In genomic region chr10:70757856-70758255, GRCh38 we compare ENCODE assay signal across 31 cellular contexts. TPM values are rescaled to one million over a fixed set of nuclear protein-coding genes. Genes with fewer than 3 reads are reported as not detected.
"Had no signal": no experiment of that assay in that cellular context is flagged by ENCODE, and none has a peak within 500 bp of the region (broad histone marks: within the 10 kb centered on the region; RNA-seq: fewer than 3 reads in every experiment).

No MANE protein-coding gene starts in this region.

- H3K9me3 ChIP-seq: ascending aorta, SJCRH30 had no signal

- H3K36me3 Mint-ChIP-seq: activated naive CD4-positive, alpha-beta T cell treated with anti-CD3 and anti-CD28 coated beads, Interleukin-2, amount 50 U/mL, for 24 hours; activated naive CD8-positive, alpha-beta T cell treated with anti-CD3 and anti-CD28 coated beads, Interleukin-2, amount 10 ng/mL, durations not matched to agents 7 days and 5 days had no signal

- H2AFZ ChIP-seq: PC-9 had no signal

- H3K27me3 Mint-ChIP-seq: activated CD4-positive, alpha-beta T cell treated with anti-CD3 and anti-CD28 coated beads, Interleukin-2, amount 10 ng/mL, durations not matched to agents 24 days and 14 days; activated CD8-positive, alpha-beta T cell treated with anti-CD3 and anti-CD28 coated beads for 36 hours; activated naive CD4-positive, alpha-beta T cell treated with anti-CD3 and anti-CD28 coated beads, Interleukin-2, amount 50 U/mL, for 24 hours; activated naive CD8-positive, alpha-beta T cell treated with anti-CD3 and anti-CD28 coated beads, Interleukin-2, amount 10 ng/mL, durations not matched to agents 7 days and 5 days had no signal

- H3K4me1 ChIP-seq: ascending aorta had no signal

- H3K4me3 Mint-ChIP-seq: activated CD4-positive, alpha-beta T cell treated with anti-CD3 and anti-CD28 coated beads, Interleukin-2, amount 10 ng/mL, durations not matched to agents 24 days and 14 days; activated CD8-positive, alpha-beta T cell treated with anti-CD3 and anti-CD28 coated beads for 36 hours; activated naive CD4-positive, alpha-beta T cell treated with anti-CD3 and anti-CD28 coated beads, Interleukin-2, amount 50 U/mL, for 24 hours; activated naive CD8-positive, alpha-beta T cell treated with anti-CD3 and anti-CD28 coated beads, Interleukin-2, amount 10 ng/mL, durations not matched to agents 7 days and 5 days had no signal

- H3K9me3 Mint-ChIP-seq: activated CD4-positive, alpha-beta T cell treated with anti-CD3 and anti-CD28 coated beads, Interleukin-2, amount 10 ng/mL, durations not matched to agents 24 days and 14 days; activated CD8-positive, alpha-beta T cell treated with anti-CD3 and anti-CD28 coated beads for 36 hours; activated naive CD4-positive, alpha-beta T cell treated with anti-CD3 and anti-CD28 coated beads, Interleukin-2, amount 50 U/mL, for 24 hours; activated naive CD8-positive, alpha-beta T cell treated with anti-CD3 and anti-CD28 coated beads, Interleukin-2, amount 10 ng/mL, durations not matched to agents 7 days and 5 days; activated T-helper 2 cell treated with anti-CD3 and anti-CD28 coated beads, Interferon-gamma antibody, Interleukin-2, Interleukin-4, amounts not matched to agents 10 μg/mL and 5 μg/mL and 100 μg/mL, durations not matched to agents 14 hours and 24 hours and 36 hours had no signal

- H3K27ac ChIP-seq: ascending aorta, cardiac muscle cell, PC-9, RWPE1, SK-N-MC had no signal

- H3K36me3 ChIP-seq: ascending aorta, cardiac muscle cell, SJCRH30 had no signal

- FAIRE-seq: RCC 7860 had no signal

- DNase-seq: activated CD4-positive, alpha-beta T cell treated with anti-CD3 and anti-CD28 coated beads, Interleukin-2, amount 10 ng/mL, durations not matched to agents 24 days and 14 days; activated CD4-positive, alpha-beta T cell treated with anti-CD3 and anti-CD28 coated beads, Interleukin-2, amount 50 U/mL, for 4 hours; activated CD8-positive, alpha-beta T cell treated with anti-CD3 and anti-CD28 coated beads for 36 hours; activated gamma-delta T cell; activated naive CD4-positive, alpha-beta T cell treated with Interleukin-2 at 50 U/mL for 16 hours; activated naive CD8-positive, alpha-beta T cell treated with anti-CD3 and anti-CD28 coated beads, Interleukin-2, amount 10 ng/mL, durations not matched to agents 7 days and 5 days; activated T-cell treated with anti-CD3 and anti-CD28 coated beads, Interleukin-2, amount 50 U/mL, for 1 hour; amygdala; NCI-H1105; NCI-H1417 treated with DMSO at 0.1 percent for 48 hours; NCI-H1930; NCI-H2081 treated with DMSO at 0.1 percent for 48 hours; NCI-H226; NCI-H446 treated with DMSO at 0.1 percent for 48 hours; NCI-H524; PC-9; SHP77; SJCRH30; T1000 had no signal

- H3K4me3 ChIP-seq: ascending aorta, cardiac muscle cell, PC-9, SJCRH30, SK-N-MC had no signal

- H3K4me2 ChIP-seq: PC-9 had no signal

- H3K27ac Mint-ChIP-seq: activated CD4-positive, alpha-beta T cell treated with anti-CD3 and anti-CD28 coated beads, Interleukin-2, amount 10 ng/mL, durations not matched to agents 24 days and 14 days; activated CD8-positive, alpha-beta T cell treated with anti-CD3 and anti-CD28 coated beads for 36 hours; activated naive CD4-positive, alpha-beta T cell treated with anti-CD3 and anti-CD28 coated beads, Interleukin-2, amount 50 U/mL, for 24 hours; activated naive CD8-positive, alpha-beta T cell treated with anti-CD3 and anti-CD28 coated beads, Interleukin-2, amount 10 ng/mL, durations not matched to agents 7 days and 5 days; activated T-helper 2 cell treated with anti-CD3 and anti-CD28 coated beads, Interferon-gamma antibody, Interleukin-2, Interleukin-4, amounts not matched to agents 10 μg/mL and 5 μg/mL and 100 μg/mL, durations not matched to agents 14 hours and 24 hours and 36 hours had no signal

- H3K27me3 ChIP-seq: ascending aorta, cardiac muscle cell, SJCRH30 had no signal

RNA-seq across cellular contexts. Expression of gene TBATA, which starts 27.3 kb away (rescaled TPM):
- total RNA-seq: activated CD4-positive, alpha-beta T cell treated with anti-CD3 and anti-CD28 coated beads, Interleukin-2, amount 10 ng/mL, durations not matched to agents 24 days and 14 days; activated CD8-positive, alpha-beta memory T cell treated with anti-CD3 and anti-CD28 coated beads for 36 hours; activated CD8-positive, alpha-beta T cell treated with anti-CD3 and anti-CD28 coated beads for 36 hours; activated naive CD8-positive, alpha-beta T cell treated with anti-CD3 and anti-CD28 coated beads, Interleukin-2, amount 10 ng/mL, durations not matched to agents 7 days and 5 days; activated T-helper 2 cell treated with anti-CD3 and anti-CD28 coated beads, Interferon-gamma antibody, Interleukin-2, Interleukin-4, amounts not matched to agents 10 μg/mL and 5 μg/mL and 100 μg/mL, durations not matched to agents 14 hours and 24 hours and 36 hours; ascending aorta; cardiac muscle cell; M059J; OCI-LY7; PC-9; SJCRH30; T-helper 1 cell treated with Interleukin-12 subunit alpha and Interleukin-12 subunit beta and Interleukin-4 antibody, amounts not matched to agents 30 ng/mL and 1 ng/mL, for 36 hours; T-helper 2 cell treated with Interferon-gamma antibody and Interleukin-4, amounts not matched to agents 100 ng/mL and 5 ng/mL, for 36 hours had no signal
- polyA plus RNA-seq: cardiac muscle cell had no signal
